11 cellular contexts compared by ENCODE assay signal in the genomic region with DNA sequence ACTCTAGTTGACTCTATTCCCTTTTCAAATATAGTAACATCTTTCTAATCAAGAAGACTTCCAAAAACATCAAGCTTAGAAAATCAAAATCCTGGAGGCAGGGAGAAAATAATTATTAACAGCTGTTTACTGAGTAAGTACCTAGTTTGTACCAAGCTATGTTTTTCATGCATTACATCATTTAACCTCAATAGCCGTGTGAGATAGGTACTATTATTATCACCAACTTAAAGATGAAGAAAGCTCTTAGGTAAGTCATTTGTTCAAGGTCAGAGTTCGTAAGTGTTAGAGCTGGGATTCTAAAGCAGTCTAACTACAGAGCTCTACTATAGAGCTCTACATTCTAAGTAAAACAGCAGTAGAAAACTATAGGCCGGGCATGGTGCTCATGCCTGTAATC. TPM values are rescaled to one million over a fixed set of nuclear protein-coding genes. Genes with fewer than 3 reads are reported as not detected.
DNase-seq lines count a peak whose midpoint lies in the region; ATAC-seq and TF ChIP-seq lines count a peak whose summit lies in the region.
"Had no signal": no experiment of that assay in that cellular context is flagged by ENCODE, and none has a peak within 500 bp of the region (broad histone marks: within the 10 kb centered on the region; RNA-seq: fewer than 3 reads in every experiment).

No MANE protein-coding gene starts in this region.

- no peak for TF ChIP-seq POLR2A in prostate gland (IDR thresholded peaks at IDR 0.05)

- no peak for TF ChIP-seq CTCF in prostate gland (IDR thresholded peaks at IDR 0.05)

- peaks cover 16% of the 10 kb centered on the region for H3K9me3 Mint-ChIP-seq in stimulated activated naive CD8-positive, alpha-beta T cell treated with anti-CD3 and anti-CD28 coated beads, Interleukin-15, Interleukin-2, amounts not matched to agents 100 ng/mL and 50 ng/mL, for 24 hours
- peaks cover 7% of the 10 kb centered on the region for H3K9me3 Mint-ChIP-seq in activated naive CD8-positive, alpha-beta T cell (ENCODE audit: low read depth)

- peak overlapping the region; percentile 6 for H3K27ac Mint-ChIP-seq in stimulated activated naive CD8-positive, alpha-beta T cell treated with anti-CD3 and anti-CD28 coated beads, Interleukin-15, Interleukin-2, amounts not matched to agents 100 ng/mL and 50 ng/mL, for 24 hours
- H3K27ac Mint-ChIP-seq in activated naive CD8-positive, alpha-beta T cell, result peak overlapping the region; percentile 55

- H3K4me3 Mint-ChIP-seq in stimulated activated naive CD8-positive, alpha-beta T cell treated with anti-CD3 and anti-CD28 coated beads, Interleukin-15, Interleukin-2, amounts not matched to agents 100 ng/mL and 50 ng/mL, for 24 hours, result no peak overlapping the region
- H3K4me3 Mint-ChIP-seq in activated naive CD8-positive, alpha-beta T cell, result peak overlapping the region; percentile 54
- H3K4me3 Mint-ChIP-seq: H9 had no signal

- no peak for DNase-seq in stimulated activated naive CD8-positive, alpha-beta T cell treated with anti-CD3 and anti-CD28 coated beads, Interleukin-15, Interleukin-2, amounts not matched to agents 100 U/mL and 50 U/mL, for 24 hours
- DNase-seq in 8988T (no peak), NCI-H187 treated with DMSO at 0.1 percent for 48 hours (lab: John Stamatoyannopoulos, UW) (no peak), prostate gland (ENCODE audit: low spot score) (no peak)
- no peak for DNase-seq in stimulated activated CD4-positive, alpha-beta T cell treated with anti-CD3 and anti-CD28 coated beads, Interleukin-4, amount 100 ng/mL, for 4 hours
- DNase-seq: glutamatergic neuron, H9 had no signal

- no peaks in the 10 kb centered on the region for H3K4me1 ChIP-seq in prostate gland (replicated peaks)

- H3K4me1 Mint-ChIP-seq in stimulated activated naive CD8-positive, alpha-beta T cell treated with anti-CD3 and anti-CD28 coated beads, Interleukin-15, Interleukin-2, amounts not matched to agents 100 ng/mL and 50 ng/mL, for 24 hours (ENCODE audit: low read depth), result peaks cover 75% of the 10 kb centered on the region
- H3K4me1 Mint-ChIP-seq in activated naive CD8-positive, alpha-beta T cell (ENCODE audit: low read depth), result peaks cover 83% of the 10 kb centered on the region

- no peaks in the 10 kb centered on the region for H3K36me3 ChIP-seq in prostate gland

- H3K4me3 ChIP-seq in prostate gland, result no peak overlapping the region

- H3K27me3 ChIP-seq in prostate gland (replicated peaks; ENCODE audit: insufficient read depth), result no peaks in the 10 kb centered on the region

- no peak overlapping the region for H3K27ac ChIP-seq in prostate gland

- no peak for ATAC-seq in stimulated activated naive CD8-positive, alpha-beta T cell treated with anti-CD3 and anti-CD28 coated beads, Interleukin-15, Interleukin-2, amounts not matched to agents 100 U/mL and 50 U/mL, for 24 hours
- peak; percentile 34 for ATAC-seq in HG03095 (IDR thresholded peaks at IDR 0.05; ENCODE audit: unreplicated experiment)

- peaks cover 24% of the 10 kb centered on the region for H3K36me3 Mint-ChIP-seq in stimulated activated naive CD8-positive, alpha-beta T cell treated with anti-CD3 and anti-CD28 coated beads, Interleukin-15, Interleukin-2, amounts not matched to agents 100 ng/mL and 50 ng/mL, for 24 hours (ENCODE audit: low read depth)
- H3K36me3 Mint-ChIP-seq in activated naive CD8-positive, alpha-beta T cell, result peaks cover 13% of the 10 kb centered on the region

- H3K9me3 ChIP-seq in prostate gland, result no peaks in the 10 kb centered on the region

- intact Hi-C loops in prostate gland (cut with DNase I), result no loop called here

- whole genome bisulfite sequencing in prostate gland, result 92% methylated on average over 3 of the region's 3 CpGs

- no peaks in the 10 kb centered on the region for H3K27me3 Mint-ChIP-seq in stimulated activated naive CD8-positive, alpha-beta T cell treated with anti-CD3 and anti-CD28 coated beads, Interleukin-15, Interleukin-2, amounts not matched to agents 100 ng/mL and 50 ng/mL, for 24 hours
- no peaks in the 10 kb centered on the region for H3K27me3 Mint-ChIP-seq in activated naive CD8-positive, alpha-beta T cell
- H3K27me3 Mint-ChIP-seq: IgD-negative memory B cell had no signal

RNA-seq across cellular contexts. Expression of gene GSK3B, which starts 41.6 kb away (rescaled TPM):
- total RNA-seq in prostate gland, result 10 to 100 TPM; 36.7 to 47.9 TPM
